ENCODE assay signal across 8 cellular contexts in genomic region chr10:3781458-3782098, GRCh38. TPM values are rescaled to one million over a fixed set of nuclear protein-coding genes. Genes with fewer than 3 reads are reported as not detected.
A peak's percentile ranks its signal among the peaks of the same experiment; 100 is the strongest.
DNase-seq lines count a peak whose midpoint lies in the region; ATAC-seq, FAIRE-seq and TF ChIP-seq lines count a peak whose summit lies in the region.

No MANE protein-coding gene starts in this region.

- no peak for FAIRE-seq in H54 (lab: Jason Lieb, UNC)

- peak; percentile 59 for TF ChIP-seq CTCF in coronary artery (IDR thresholded peaks at IDR 0.05)

- no peak for TF ChIP-seq POLR2A in H54 (IDR thresholded peaks at IDR 0.05; ENCODE audit: low read depth, low read length)

- peak; percentile 24 to 48 (median 31) for DNase-seq in activated CD4-positive, CD25-positive, alpha-beta regulatory T cell (lab: John Stamatoyannopoulos, UW)
- DNase-seq in T-helper 2 cell (peak in 3 of 5 experiments; percentile 37 to 83 (median 58)), coronary artery (ENCODE audit: low spot score) (peak; percentile 83), midbrain (lab: John Stamatoyannopoulos, UW) (peak; percentile 27), H54 (ENCODE audit: insufficient read length, low spot score) (no peak), left lobe of liver (ENCODE audit: low spot score) (no peak)

- no peak for ATAC-seq in activated CD4-positive, CD25-positive, alpha-beta regulatory T cell treated with anti-CD3 and anti-CD28 coated beads, Interleukin-2, amount 50 U/mL, for 24 hours
- ATAC-seq in left lobe of liver (no peak), HG03521 (IDR thresholded peaks at IDR 0.05; ENCODE audit: unreplicated experiment) (no peak)

- peak overlapping the region; percentile 78 for H3K4me3 ChIP-seq in coronary artery

- peak overlapping the region; percentile 96 to 100 for H3K27ac ChIP-seq in coronary artery

RNA-seq across cellular contexts. Expression of gene KLF6, which starts 3.4 kb away (rescaled TPM):
- 27.3 TPM for total RNA-seq in left lobe of liver

Comparison
In these comparisons a context has a peak if more than half of its experiments do, and no peak if none do; other contexts are left out.
1. DNase-seq: peak in activated CD4-positive, CD25-positive, alpha-beta regulatory T cell (4 of 4), T-helper 2 cell (3 of 5), coronary artery (single experiment) and midbrain (single experiment); none in H54 (single experiment) and left lobe of liver (single experiment).